In the genomic region with DNA sequence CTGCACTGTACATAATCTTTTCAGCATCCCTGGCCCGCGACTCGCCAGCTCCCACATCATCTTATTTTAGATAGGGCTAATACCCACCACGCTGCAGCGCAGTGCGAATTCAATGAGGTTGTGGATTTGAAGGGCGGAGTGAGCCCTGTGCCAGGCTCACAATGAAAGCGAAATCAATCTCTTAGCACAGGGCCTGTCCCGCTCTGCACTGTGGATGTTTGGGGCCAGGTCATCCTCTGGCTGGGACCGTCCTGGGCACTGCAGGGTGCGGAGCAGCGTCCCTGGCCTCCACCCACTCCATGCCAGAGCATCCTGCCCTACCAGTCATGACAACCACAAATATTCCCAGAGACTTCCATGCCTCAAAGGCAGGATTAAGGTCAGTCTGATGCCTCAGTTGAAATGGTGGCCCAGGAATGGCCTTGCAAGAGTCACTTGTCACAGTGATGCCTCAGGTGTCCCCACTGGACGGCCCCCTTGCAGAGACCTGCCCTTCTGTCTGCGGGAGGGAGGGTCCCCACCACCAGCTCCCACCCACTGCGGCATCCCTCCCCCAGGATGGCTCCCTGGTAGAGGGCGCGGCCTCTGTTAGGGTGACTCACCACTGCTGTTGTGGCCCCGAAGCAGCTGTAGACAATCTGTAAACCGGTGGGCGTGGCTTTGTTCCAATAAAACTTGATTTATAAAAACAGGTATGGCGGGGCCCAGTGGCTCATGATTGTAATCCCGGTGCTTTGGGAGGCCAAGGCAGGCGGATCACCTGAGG, we compare ENCODE assay signal across 8 cellular contexts. TPM values are rescaled to one million over a fixed set of nuclear protein-coding genes. Genes with fewer than 3 reads are reported as not detected.
A peak's percentile ranks its signal among the peaks of the same experiment; 100 is the strongest.
DNase-seq lines count a peak whose midpoint lies in the region; ATAC-seq and TF ChIP-seq lines count a peak whose summit lies in the region.

No MANE protein-coding gene starts in this region.

- TF ChIP-seq CTCF in CD14-positive monocyte (IDR thresholded peaks at IDR 0.05), result no peak

- peaks cover 0 to 6% (median 0%) of the 10 kb centered on the region in 3 donors for H3K27me3 Mint-ChIP-seq in CD14-positive monocyte (ENCODE audit: low read depth in 3 of 3)
- H3K27me3 Mint-ChIP-seq in activated T-cell treated with anti-CD3 and anti-CD28 coated beads, Interleukin-2, amount 50 U/mL, for 4 hours (ENCODE audit: low read depth), result no peaks in the 10 kb centered on the region

- H3K36me3 Mint-ChIP-seq in CD14-positive monocyte, result peaks cover 4 to 19% of the 10 kb centered on the region in 2 donors
- peaks cover 15% of the 10 kb centered on the region for H3K36me3 Mint-ChIP-seq in activated T-cell treated with anti-CD3 and anti-CD28 coated beads, Interleukin-2, amount 50 U/mL, for 4 hours (ENCODE audit: insufficient read depth)

- intact Hi-C loops in CD14-positive monocyte (cut with micrococcal nuclease), result loop anchor here (5.0 to 10.0 kb wide), 4 partner anchors 43 to 180 kb away; no protein-coding TSS in a partner anchor

- ATAC-seq in activated T-cell treated with anti-CD3 and anti-CD28 coated beads, Interleukin-2, amount 50 U/mL, for 4 hours, result peak; percentile 67 to 70
- ATAC-seq in GM19452 (IDR thresholded peaks at IDR 0.05; ENCODE audit: unreplicated experiment) (no peak), HG02885 (IDR thresholded peaks at IDR 0.05; ENCODE audit: poor library complexity, unreplicated experiment) (no peak)

- peak overlapping the region; percentile 93 to 100 for H3K4me3 Mint-ChIP-seq in CD14-positive monocyte
- H3K4me3 Mint-ChIP-seq in activated T-cell treated with anti-CD3 and anti-CD28 coated beads, Interleukin-2, amount 50 U/mL, for 4 hours, result peak overlapping the region; percentile 95

- peak overlapping the region; percentile 91 to 99 (median 97) for H3K27ac Mint-ChIP-seq in CD14-positive monocyte

- DNase-seq in CD14-positive monocyte (ENCODE audit: low spot score), result peak; percentile 74
- DNase-seq in NCI-H69 (lab: John Stamatoyannopoulos, UW), result peak; percentile 20
- peak; percentile 74 for DNase-seq in activated T-cell treated with anti-CD3 and anti-CD28 coated beads, Interleukin-2, amount 50 U/mL, for 4 hours
- peak; percentile 55 for DNase-seq in fibroblast of the conjunctiva (ENCODE audit: low read depth)
- DNase-seq in stimulated activated CD4-positive, alpha-beta T cell treated with anti-CD3 and anti-CD28 coated beads, Interleukin-2, amount 100 ng/mL, for 48 hours, result peak; percentile 49 to 53
- no peak for DNase-seq in GDM1 (lab: John Stamatoyannopoulos, UW)

- H3K9me3 Mint-ChIP-seq in CD14-positive monocyte, result peaks cover 0 to 2% (median 0%) of the 10 kb centered on the region in 7 donors
- no peaks in the 10 kb centered on the region for H3K9me3 Mint-ChIP-seq in activated T-cell treated with anti-CD3 and anti-CD28 coated beads, Interleukin-2, amount 50 U/mL, for 4 hours

- H3K4me1 Mint-ChIP-seq in CD14-positive monocyte, result peaks cover 61% of the 10 kb centered on the region
- H3K4me1 Mint-ChIP-seq in activated T-cell treated with anti-CD3 and anti-CD28 coated beads, Interleukin-2, amount 50 U/mL, for 4 hours (ENCODE audit: low read depth), result peaks cover 64% of the 10 kb centered on the region

RNA-seq across cellular contexts. Expression of a gene that starts 5.6 kb away (rescaled TPM):
- under 1 TPM; 0.06 to 0.63 TPM for polyA plus RNA-seq in CD14-positive monocyte
- total RNA-seq in activated T-cell treated with anti-CD3 and anti-CD28 coated beads, Interleukin-2, amount 50 U/mL, for 4 hours, result 100 to 1,000 TPM; 148 to 221 (median 173) TPM

RNA-seq across cellular contexts. Expression of a gene that starts 12.2 kb away (rescaled TPM):
- 1 to 10 TPM in 1 of 2 donors, under 1 TPM in 1; 0.46 to 1.0 TPM for polyA plus RNA-seq in CD14-positive monocyte
- under 1 TPM in 2 of 3 donors, not detected in 1; 0.32 to 0.41 TPM for total RNA-seq in activated T-cell treated with anti-CD3 and anti-CD28 coated beads, Interleukin-2, amount 50 U/mL, for 4 hours

RNA-seq across cellular contexts. Expression of a gene that starts 47.5 kb away (rescaled TPM):
- polyA plus RNA-seq in CD14-positive monocyte, result 100 to 1,000 TPM; 138 to 151 TPM
- 10 to 100 TPM; 15.8 to 20.6 (median 19.8) TPM for total RNA-seq in activated T-cell treated with anti-CD3 and anti-CD28 coated beads, Interleukin-2, amount 50 U/mL, for 4 hours

RNA-seq across cellular contexts. Expression of a gene that starts 54.0 kb away (rescaled TPM):
- polyA plus RNA-seq in CD14-positive monocyte, result 10 to 100 TPM in 1 of 2 donors, 1 to 10 TPM in 1; 6.4 to 12.7 TPM
- 10 to 100 TPM; 13.3 to 18.1 (median 16.7) TPM for total RNA-seq in activated T-cell treated with anti-CD3 and anti-CD28 coated beads, Interleukin-2, amount 50 U/mL, for 4 hours

Comparison
In these comparisons a context has a peak if more than half of its experiments do, and no peak if none do; other contexts are left out.
1. ATAC-seq: peak in activated T-cell treated with anti-CD3 and anti-CD28 coated beads, Interleukin-2, amount 50 U/mL, for 4 hours (2 of 2); none in GM19452 (single experiment) and HG02885 (single experiment).